In the genomic region with DNA sequence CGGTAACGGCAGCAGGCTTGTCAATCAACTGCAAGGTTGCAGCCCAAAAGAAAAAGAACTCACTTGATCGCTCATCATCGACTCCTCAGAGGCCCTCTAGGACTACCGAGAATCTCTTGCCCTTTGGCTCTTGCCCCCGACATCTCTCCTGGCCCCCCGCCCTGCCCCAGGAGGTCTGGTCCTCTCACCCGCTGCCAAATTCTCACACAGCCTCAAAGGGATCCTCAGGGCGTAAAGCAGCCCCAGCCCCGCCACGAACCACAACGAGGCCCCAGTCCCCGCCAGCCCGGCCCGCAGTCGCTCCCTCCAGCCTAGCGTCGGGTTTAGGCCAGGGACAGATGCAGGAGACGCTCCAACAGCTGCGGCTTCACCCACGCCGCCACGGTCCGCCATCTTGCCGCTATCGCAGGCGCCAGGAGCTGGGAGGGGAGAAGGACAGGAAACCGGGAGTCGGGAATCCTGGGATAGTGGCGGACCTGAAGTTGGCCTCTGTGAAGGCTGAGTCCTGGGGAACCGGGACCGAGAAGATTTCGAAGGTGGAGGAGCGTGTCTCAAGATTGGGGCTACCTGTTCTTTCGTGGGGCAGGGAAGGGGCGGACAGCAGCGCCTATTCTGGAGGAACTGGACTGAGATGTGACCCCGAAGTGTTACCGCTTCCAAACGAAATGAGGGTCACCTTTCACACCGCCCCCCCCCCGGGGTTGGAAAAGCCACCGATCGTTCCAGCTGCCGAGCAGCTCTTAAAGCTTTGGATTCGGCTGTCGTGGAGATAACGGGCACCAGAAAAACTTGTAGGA, we compare ENCODE assay signal across 8 cellular contexts. TPM values are rescaled to one million over a fixed set of nuclear protein-coding genes. Genes with fewer than 3 reads are reported as not detected.
DNase-seq lines count a peak whose midpoint lies in the region; ATAC-seq and TF ChIP-seq lines count a peak whose summit lies in the region.

A gene with protein sequence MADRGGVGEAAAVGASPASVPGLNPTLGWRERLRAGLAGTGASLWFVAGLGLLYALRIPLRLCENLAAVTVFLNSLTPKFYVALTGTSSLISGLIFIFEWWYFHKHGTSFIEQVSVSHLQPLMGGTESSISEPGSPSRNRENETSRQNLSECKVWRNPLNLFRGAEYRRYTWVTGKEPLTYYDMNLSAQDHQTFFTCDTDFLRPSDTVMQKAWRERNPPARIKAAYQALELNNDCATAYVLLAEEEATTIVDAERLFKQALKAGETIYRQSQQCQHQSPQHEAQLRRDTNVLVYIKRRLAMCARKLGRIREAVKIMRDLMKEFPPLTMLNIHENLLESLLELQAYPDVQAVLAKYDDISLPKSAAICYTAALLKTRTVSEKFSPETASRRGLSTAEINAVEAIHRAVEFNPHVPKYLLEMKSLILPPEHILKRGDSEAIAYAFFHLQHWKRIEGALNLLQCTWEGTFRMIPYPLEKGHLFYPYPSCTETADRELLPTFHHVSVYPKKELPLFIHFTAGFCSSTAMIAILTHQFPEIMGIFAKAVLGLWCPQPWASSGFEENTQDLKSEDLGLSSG (minus strand): TSS at position 421 of the 797 bp plus-strand sequence. CDS start 28 bp downstream, at position 393.

- H4K91ac ChIP-seq in IMR-90 (ENCODE audit: insufficient read depth, low read depth, low read length): peak within 1 kb of the TSS; percentile 97

- TF ChIP-seq RAD21 in IMR-90 (IDR thresholded peaks at IDR 0.05; ENCODE audit: low read length): no peak

- H3K9me3 ChIP-seq in IMR-90 (ENCODE audit: control insufficient read depth, insufficient read depth, low read length): no peaks in the 10 kb centered on the region
- H3K9me3 ChIP-seq in neural progenitor cell (ENCODE audit: low read depth): no peaks in the 10 kb centered on the region

- H3K18ac ChIP-seq in IMR-90 (ENCODE audit: low read depth, low read length): peak within 1 kb of the TSS; percentile 98

- 0% methylated on average over 13 of the region's 48 CpGs; no CpG with 5 or more reads in 1 of the 2 experiments for WGBS in IMR-90 (ENCODE audit: extremely low coverage in 2 of 2, insufficient read length in 1 of 2), 2 experiments

- peak within 1 kb of the TSS; percentile 100 for H2AK9ac ChIP-seq in IMR-90 (replicated peaks; ENCODE audit: low read depth, low read length, poor library complexity)

- H3K4me3 Mint-ChIP-seq in activated naive CD4-positive, alpha-beta T cell treated with anti-CD3 and anti-CD28 coated beads, Interleukin-2, amount 10 ng/mL, durations not matched to agents 7 days and 5 days: peak within 1 kb of the TSS; percentile 95
- H3K4me3 Mint-ChIP-seq in neural progenitor cell: peak within 1 kb of the TSS; percentile 99

- H2AFZ ChIP-seq in IMR-90 (replicated peaks; ENCODE audit: low read length, poor library complexity) (peak within 1 kb of the TSS; percentile 97), neural progenitor cell (replicated peaks) (peak within 1 kb of the TSS; percentile 85)

- H3F3A ChIP-seq in neural progenitor cell (ENCODE audit: low read depth): peaks cover 30% of the 10 kb centered on the region

- TF ChIP-seq CTCF in IMR-90 (conservative IDR thresholded peaks at IDR 0.05; ENCODE audit: low read depth, low read length): no peak
- TF ChIP-seq CTCF in neural progenitor cell (IDR thresholded peaks at IDR 0.05): no peak

- H3K36me3 Mint-ChIP-seq in activated naive CD4-positive, alpha-beta T cell treated with anti-CD3 and anti-CD28 coated beads, Interleukin-2, amount 10 ng/mL, durations not matched to agents 7 days and 5 days: peaks cover 28% of the 10 kb centered on the region
- peaks cover 2% of the 10 kb centered on the region for H3K36me3 Mint-ChIP-seq in neural progenitor cell

- peak within 1 kb of the TSS; percentile 98 for H3K14ac ChIP-seq in IMR-90 (replicated peaks; ENCODE audit: low read depth, low read length)

- peak within 1 kb of the TSS; percentile 95 for H2AK5ac ChIP-seq in IMR-90 (ENCODE audit: low read depth, low read length)

- no peaks in the 10 kb centered on the region for H3K4me1 ChIP-seq in IMR-90 (ENCODE audit: control insufficient read depth, insufficient read depth, low read length)
- peaks cover 16% of the 10 kb centered on the region for H3K4me1 ChIP-seq in neural progenitor cell

- intact Hi-C loops in IMR-90 (cut with micrococcal nuclease): loop anchor here (1.0 to 2.0 kb wide), 2 partner anchors 56 to 88 kb away; a partner anchor contains a TSS

- H3K27me3 ChIP-seq in IMR-90 (ENCODE audit: control insufficient read depth, insufficient read depth, low read length) (no peaks in the 10 kb centered on the region), neural progenitor cell (no peaks in the 10 kb centered on the region)

- dilution Hi-C loops in IMR-90 (cut with HindIII; ENCODE audit: low sequenced_read_pairs, unreplicated experiment): no loop called here

- peak within 1 kb of the TSS; percentile 81; the same call in 1 of the 2 replicates for H2BK20ac ChIP-seq in IMR-90 (ENCODE audit: low read depth, low read length)

- H3K4me2 ChIP-seq in IMR-90 (ENCODE audit: low read depth, low read length) (peak within 1 kb of the TSS; percentile 97), neural progenitor cell (peak within 1 kb of the TSS; percentile 79)

- in situ Hi-C loops in IMR-90 (cut with MboI; ENCODE audit: low sequenced_read_pairs): loop anchor here (5.0 kb wide), 2 partner anchors 117 to 227 kb away; no protein-coding TSS in a partner anchor

- H3K27ac ChIP-seq in IMR-90 (ENCODE audit: insufficient read depth, low read length) (peak within 1 kb of the TSS; percentile 99), neural progenitor cell (peak within 1 kb of the TSS; percentile 94)

- peak within 1 kb of the TSS; percentile 98 for H3K23ac ChIP-seq in IMR-90 (ENCODE audit: low read depth, low read length)

- H3K79me1 ChIP-seq in IMR-90 (ENCODE audit: low read depth in 1 of 2, low read length in 2 of 2): peaks cover 2 to 31% of the 10 kb centered on the region in 2 experiments; a peak in 2 of 4 replicates

- H3K36me3 ChIP-seq in IMR-90 (ENCODE audit: control insufficient read depth, insufficient read depth, low read length) (0 out of 2 replicates have a peak, but pooled peaks cover 3% of the 10 kb centered on the region), neural progenitor cell (peaks cover 10% of the 10 kb centered on the region)

- H2BK5ac ChIP-seq in IMR-90 (ENCODE audit: low read depth, low read length, poor library complexity, severe bottlenecking): peak within 1 kb of the TSS; percentile 97

- H3K27ac Mint-ChIP-seq in activated naive CD4-positive, alpha-beta T cell treated with anti-CD3 and anti-CD28 coated beads, Interleukin-2, amount 10 ng/mL, durations not matched to agents 7 days and 5 days: peak within 1 kb of the TSS; percentile 100
- H3K27ac Mint-ChIP-seq in neural progenitor cell: peak within 1 kb of the TSS; percentile 100

- peak within 1 kb of the TSS; percentile 98 for H3K56ac ChIP-seq in IMR-90 (ENCODE audit: extremely low read depth, insufficient read depth, low read length)

- peak within 1 kb of the TSS; percentile 99 for H3K4ac ChIP-seq in IMR-90 (ENCODE audit: low read depth, low read length)

- no peaks in the 10 kb centered on the region for H3K9me1 ChIP-seq in IMR-90 (ENCODE audit: insufficient read depth, low read length)

- H4K8ac ChIP-seq in IMR-90 (ENCODE audit: low read depth in 2 of 2, low read length in 2 of 2): peak within 1 kb of the TSS; percentile 99 to 100

- H3K27me3 Mint-ChIP-seq in activated naive CD4-positive, alpha-beta T cell treated with anti-CD3 and anti-CD28 coated beads, Interleukin-2, amount 10 ng/mL, durations not matched to agents 7 days and 5 days: no peaks in the 10 kb centered on the region
- H3K27me3 Mint-ChIP-seq in neural progenitor cell (ENCODE audit: insufficient read depth, low read depth): peaks cover 7% of the 10 kb centered on the region

- peaks cover 39% of the 10 kb centered on the region for H3K4me1 Mint-ChIP-seq in activated naive CD4-positive, alpha-beta T cell treated with anti-CD3 and anti-CD28 coated beads, Interleukin-2, amount 10 ng/mL, durations not matched to agents 7 days and 5 days
- peaks cover 28% of the 10 kb centered on the region for H3K4me1 Mint-ChIP-seq in neural progenitor cell

- H2BK120ac ChIP-seq in IMR-90 (ENCODE audit: low read depth, low read length): peak within 1 kb of the TSS; percentile 91

- TF ChIP-seq POLR2A in IMR-90 (IDR thresholded peaks at IDR 0.05; ENCODE audit: low read depth, low read length): no peak

- H2BK15ac ChIP-seq in IMR-90 (ENCODE audit: low read depth, low read length): peak within 1 kb of the TSS; percentile 91

- H3K9ac ChIP-seq in IMR-90 (ENCODE audit: low read depth, low read length) (peak within 1 kb of the TSS; percentile 99), neural progenitor cell (peak within 1 kb of the TSS; percentile 93)

- CTCF ChIA-PET in IMR-90 (lab: Yijun Ruan, JAX): interaction anchor here (0.7 to 1.1 kb wide), 4 partner anchors 9 to 228 kb away, joined by 3 to 4 read pairs (median 4); no protein-coding TSS in a partner anchor
- CTCF ChIA-PET in activated naive CD4-positive, alpha-beta T cell treated with anti-CD3 and anti-CD28 coated beads, Interleukin-2, amount 10 ng/mL, durations not matched to agents 7 days and 5 days (lab: Charles Lee): interaction anchor here (1.2 to 2.1 kb wide), 2 partner anchors 89 to 117 kb away, joined by 3 to 7 read pairs; no protein-coding TSS in a partner anchor

- H4K5ac ChIP-seq in IMR-90 (ENCODE audit: low read depth, low read length): peak within 1 kb of the TSS; percentile 100

- no peaks in the 10 kb centered on the region for H3K9me3 Mint-ChIP-seq in activated naive CD4-positive, alpha-beta T cell treated with anti-CD3 and anti-CD28 coated beads, Interleukin-2, amount 10 ng/mL, durations not matched to agents 7 days and 5 days
- H3K9me3 Mint-ChIP-seq in neural progenitor cell: no peaks in the 10 kb centered on the region

- H3K79me2 ChIP-seq in neural progenitor cell (ENCODE audit: low read depth): peaks cover 98% of the 10 kb centered on the region

- no TSS peak for BruUV-seq in IMR-90 (replicated peaks; lab: Mats Ljungman, UMichigan)

- peak within 1 kb of the TSS; percentile 86 for H3K4me3 ChIP-seq in IMR-90 (ENCODE audit: insufficient read depth, low read depth, low read length)
- H3K4me3 ChIP-seq in neural progenitor cell: peak within 1 kb of the TSS; percentile 80

- DNase-seq in GM04503 (ENCODE audit: low read depth): peak; percentile 22
- DNase-seq in IMR-90: peak; percentile 69
- DNase-seq in SHP77 (lab: John Stamatoyannopoulos, UW): peak; percentile 49 to 59
- DNase-seq in activated naive CD4-positive, alpha-beta T cell treated with anti-CD3 and anti-CD28 coated beads, Interleukin-2, amount 10 ng/mL, durations not matched to agents 7 days and 5 days: peak; percentile 70
- peak; percentile 60 for DNase-seq in foreskin melanocyte
- DNase-seq in neural progenitor cell (ENCODE audit: low spot score): peak; percentile 84
- DNase-seq in stromal cell of bone marrow (ENCODE audit: low read depth): peak; percentile 45

- ATAC-seq in IMR-90 (ENCODE audit: low read depth) (peak; percentile 74), GM18858 (IDR thresholded peaks at IDR 0.05; ENCODE audit: unreplicated experiment) (no peak)

- H4K20me1 ChIP-seq in IMR-90 (ENCODE audit: insufficient read depth, low read length) (peaks cover 26% of the 10 kb centered on the region; the same call in 1 of the 2 replicates), neural progenitor cell (ENCODE audit: low read depth) (peaks cover 35% of the 10 kb centered on the region)

- POLR2A ChIA-PET in IMR-90 (lab: Charles Lee; ENCODE audit: unreplicated experiment): interaction anchor here (0.6 to 1.0 kb wide), 3 partner anchors 56 to 223 kb away, joined by 3 to 11 read pairs (median 4); a partner anchor contains a TSS

RNA-seq across cellular contexts. Expression of the gene that starts here (rescaled TPM):
- 14.7 and 16.9 TPM in 2 replicates for total RNA-seq in IMR-90 (2012; rRNA removed)
- polyA plus RNA-seq in IMR-90 (2012; rRNA removed): 7.7 TPM in 2 replicates
- polyA plus RNA-seq in IMR-90 (2012; cell fraction: cytosol; rRNA removed): 3.7 and 6.0 TPM in 2 replicates
- 4.1 and 12.0 TPM in 2 replicates for polyA plus RNA-seq in IMR-90 (2012; cell fraction: nucleus; rRNA removed; ENCODE audit: low replicate concordance)
- total RNA-seq in neural progenitor cell (ENCODE audit: low replicate concordance): 18.7 and 26.1 TPM in 2 replicates

Comparison
In these comparisons a context has a peak if more than half of its experiments do, and no peak if none do; other contexts are left out.
1. DNase-seq: peak in every context shown above with its lines; median percentile 84 in neural progenitor cell; 70 in activated naive CD4-positive, alpha-beta T cell treated with anti-CD3 and anti-CD28 coated beads, Interleukin-2, amount 10 ng/mL, durations not matched to agents 7 days and 5 days; 69 in IMR-90; 60 in foreskin melanocyte; 54 in SHP77; 45 in stromal cell of bone marrow; 22 in GM04503.